ENCODE assay signal across 9 cellular contexts in the genomic region with DNA sequence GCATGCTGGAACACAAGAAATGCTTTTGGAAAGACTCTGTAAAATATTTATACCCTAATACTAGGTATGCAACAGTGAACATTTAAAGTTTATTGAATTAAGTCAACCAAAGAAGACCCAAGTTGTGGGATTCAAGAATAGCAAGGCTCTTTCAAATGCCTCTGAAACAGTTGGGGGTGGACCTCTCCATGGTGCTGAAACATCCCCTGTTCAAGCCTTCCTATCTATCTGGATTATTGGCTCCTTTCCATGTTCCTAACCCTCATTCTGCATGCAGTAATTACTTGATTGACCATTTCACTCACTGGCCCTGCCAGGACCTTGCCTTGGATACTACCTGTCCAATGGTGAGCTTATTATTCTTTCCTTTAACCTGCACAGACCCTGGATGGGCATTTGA.
DNase-seq lines count a peak whose midpoint lies in the region; TF ChIP-seq lines count a peak whose summit lies in the region.
"Had no signal": no experiment of that assay in that cellular context is flagged by ENCODE, and none has a peak within 500 bp of the region (broad histone marks: within the 10 kb centered on the region; RNA-seq: fewer than 3 reads in every experiment).

No MANE protein-coding gene starts in this region.

- no peaks in the 10 kb centered on the region for H3K36me3 Mint-ChIP-seq in nephron progenitor cell (ENCODE audit: low read depth)

- intact Hi-C loops in ovary (cut with DNase I), result no loop called here

- peaks cover 6% of the 10 kb centered on the region for H3K27me3 Mint-ChIP-seq in nephron progenitor cell (ENCODE audit: low read depth, poor library complexity)

- H3K27ac Mint-ChIP-seq in nephron progenitor cell, result no peak overlapping the region

- TF ChIP-seq EP300 in ovary (IDR thresholded peaks at IDR 0.05), result no peak

- H3K4me3 Mint-ChIP-seq in nephron progenitor cell, result no peak overlapping the region

- H3K9me3 Mint-ChIP-seq in nephron progenitor cell, result no peaks in the 10 kb centered on the region

- in situ Hi-C loops in GM13977 (cut with MboI; ENCODE audit: low pct_unique_long_range_greater_than_20kb, low sequenced_read_pairs, unreplicated experiment), result no loop called here
- in situ Hi-C loops in T47D (cut with HindIII; ENCODE audit: low pct_unique_long_range_greater_than_20kb, low sequenced_read_pairs), result no loop called here

- H3K4me3 ChIP-seq in ovary, result no peak overlapping the region
- H3K4me3 ChIP-seq: suprapubic skin had no signal

- no peak for TF ChIP-seq CTCF in GM13977 (IDR thresholded peaks at IDR 0.05; ENCODE audit: extremely low read depth, insufficient read depth, missing control alignments)
- no peak for TF ChIP-seq CTCF in nephron progenitor cell (IDR thresholded peaks at IDR 0.05)
- TF ChIP-seq CTCF in ovary (IDR thresholded peaks at IDR 0.05), result no peak

- no peaks in the 10 kb centered on the region for H3K9me3 ChIP-seq in ovary
- H3K9me3 ChIP-seq: suprapubic skin had no signal

- no peaks in the 10 kb centered on the region for H3K36me3 ChIP-seq in ovary
- H3K36me3 ChIP-seq: suprapubic skin had no signal

- DNase-seq in GM13977 (ENCODE audit: low spot score), result peak; percentile 29
- peak; percentile 36 for DNase-seq in LoVo (ENCODE audit: low spot score)
- DNase-seq in T47D (ENCODE audit: low read depth in 1 of 2, low spot score in 1 of 2), result peak; percentile 50 to 68
- peak; percentile 84 for DNase-seq in nephron progenitor cell
- DNase-seq in NCI-H524 treated with DMSO at 0.1 percent for 48 hours (lab: John Stamatoyannopoulos, UW), result no peak
- no peak for DNase-seq in DMS79 (lab: John Stamatoyannopoulos, UW)
- no peak for DNase-seq in ovary
- no peak for DNase-seq in anterior cingulate cortex (lab: John Stamatoyannopoulos, UW)

- no peaks in the 10 kb centered on the region for H3K4me1 ChIP-seq in ovary (ENCODE audit: insufficient read depth)
- H3K4me1 ChIP-seq: suprapubic skin had no signal

- TF ChIP-seq POLR2A in ovary (IDR thresholded peaks at IDR 0.05), result no peak

- no peaks in the 10 kb centered on the region for H3K4me1 Mint-ChIP-seq in nephron progenitor cell

- H3K27ac ChIP-seq in ovary, result no peak overlapping the region
- H3K27ac ChIP-seq: suprapubic skin had no signal

- no peaks in the 10 kb centered on the region for H3K27me3 ChIP-seq in ovary
- H3K27me3 ChIP-seq: suprapubic skin had no signal

Comparison
In these comparisons a context has a peak if more than half of its experiments do, and no peak if none do; other contexts are left out.
1. DNase-seq: peak in GM13977 (single experiment), LoVo (single experiment), T47D (2 of 2) and nephron progenitor cell (single experiment); none in NCI-H524 treated with DMSO at 0.1 percent for 48 hours (single experiment), DMS79 (single experiment), ovary (0 of 5) and anterior cingulate cortex (0 of 58).